ENCODE assay signal across 25 cellular contexts in genomic region chr17:10624966-10625365, GRCh38. TPM values are rescaled to one million over a fixed set of nuclear protein-coding genes. Genes with fewer than 3 reads are reported as not detected.
A peak's percentile ranks its signal among the peaks of the same experiment; 100 is the strongest.
DNase-seq lines count a peak whose midpoint lies in the region; ATAC-seq and TF ChIP-seq lines count a peak whose summit lies in the region.
"Had no signal": no experiment of that assay in that cellular context is flagged by ENCODE, and none has a peak within 500 bp of the region (broad histone marks: within the 10 kb centered on the region; RNA-seq: fewer than 3 reads in every experiment).

No MANE protein-coding gene starts in this region.

- ATAC-seq in HG03520 (IDR thresholded peaks at IDR 0.05; ENCODE audit: unreplicated experiment) (no peak), HG02571 (IDR thresholded peaks at IDR 0.05; ENCODE audit: unreplicated experiment) (no peak)
- ATAC-seq: A549, GM23338, T-cell had no signal

- H3K27ac ChIP-seq in WERI-Rb-1 (no peak overlapping the region), prostate gland (peak overlapping the region; percentile 14 to 44), spleen (no peak overlapping the region)
- H3K27ac ChIP-seq: A549; BLaER1 treated with 17β-estradiol and CSF1 and Interleukin-3, amounts not matched to agents 10 nM and 100 nM; PC-9 had no signal

- DNase-seq in NCI-H524 treated with DMSO at 0.1 percent for 48 hours (lab: John Stamatoyannopoulos, UW) (peak; percentile 84), WERI-Rb-1 (peak; percentile 46), prostate gland (ENCODE audit: low spot score) (no peak), spleen (peak; percentile 36), foreskin fibroblast (no peak)
- DNase-seq: AML-193; CD4-positive, alpha-beta T cell; COR-L47; DND-41; H9; IMR-90; KG1; MG63; NCI-H1105 treated with DMSO at 0.1 percent for 48 hours; NCI-H146; NCI-H1930; NCI-H2227 treated with DMSO at 0.1 percent for 48 hours; PC-9; Right ventricle myocardium superior; T-cell had no signal

- no peaks in the 10 kb centered on the region for H3K9me3 ChIP-seq in WERI-Rb-1 (ENCODE audit: severe bottlenecking)
- no peaks in the 10 kb centered on the region for H3K9me3 ChIP-seq in prostate gland
- H3K9me3 ChIP-seq in spleen: no peaks in the 10 kb centered on the region
- H3K9me3 ChIP-seq: A549, MG63 had no signal

- H3K27me3 ChIP-seq in WERI-Rb-1 (ENCODE audit: insufficient read depth, low read depth, severe bottlenecking): no peaks in the 10 kb centered on the region
- no peaks in the 10 kb centered on the region for H3K27me3 ChIP-seq in prostate gland (replicated peaks; ENCODE audit: insufficient read depth)
- no peaks in the 10 kb centered on the region for H3K27me3 ChIP-seq in spleen (replicated peaks in 1 of 7)
- H3K27me3 ChIP-seq: BLaER1 treated with 17β-estradiol and CSF1 and Interleukin-3, amounts not matched to agents 10 nM and 100 nM; MG63 had no signal

- no peaks in the 10 kb centered on the region for H3K36me3 ChIP-seq in WERI-Rb-1
- H3K36me3 ChIP-seq in prostate gland: no peaks in the 10 kb centered on the region
- H3K36me3 ChIP-seq in spleen: peaks cover 0 to 16% (median 4%) of the 10 kb centered on the region in 6 donors
- H3K36me3 ChIP-seq: MG63 had no signal

- H3K4me1 ChIP-seq in prostate gland (replicated peaks): no peaks in the 10 kb centered on the region
- H3K4me1 ChIP-seq in spleen: no peaks in the 10 kb centered on the region

- no peak overlapping the region for H3K4me3 ChIP-seq in WERI-Rb-1 (ENCODE audit: low read depth, low read length)
- H3K4me3 ChIP-seq in prostate gland: no peak overlapping the region
- no peak overlapping the region for H3K4me3 ChIP-seq in spleen
- no peak overlapping the region for H3K4me3 ChIP-seq in foreskin fibroblast (ENCODE audit: low read depth in 1 of 2, low read length in 2 of 2)
- H3K4me3 ChIP-seq: A549; BLaER1 treated with 17β-estradiol and CSF1 and Interleukin-3, amounts not matched to agents 10 nM and 100 nM; GM23338; MG63; PC-9 had no signal

- TF ChIP-seq POLR2A in prostate gland (IDR thresholded peaks at IDR 0.05) (no peak), spleen (IDR thresholded peaks at IDR 0.05) (no peak)

- no peak for TF ChIP-seq CTCF in WERI-Rb-1 (IDR thresholded peaks at IDR 0.05; ENCODE audit: low read depth, low read length)
- no peak for TF ChIP-seq CTCF in prostate gland (IDR thresholded peaks at IDR 0.05)
- TF ChIP-seq CTCF in spleen (IDR thresholded peaks at IDR 0.05 in 8 of 11, conservative IDR thresholded peaks at IDR 0.05 in 3 of 11): no peak
- no peak for TF ChIP-seq CTCF in foreskin fibroblast (IDR thresholded peaks at IDR 0.05; ENCODE audit: low read depth, low read length)

- intact Hi-C loops in prostate gland (cut with DNase I): no loop called here
- intact Hi-C loops in spleen (cut with DNase I; ENCODE audit: low total_unique reads): no loop called here

- 89% methylated on average over 10 of the region's 10 CpGs for WGBS in prostate gland
- WGBS in spleen, 5 donors: 82 to 94% (median 92%) methylated on average over 9 to 10 of the region's 10 CpGs

RNA-seq across cellular contexts. Expression of gene MYH3, which starts 32.1 kb away (rescaled TPM):
- total RNA-seq in prostate gland: 10 to 100 TPM in 1 of 2 donors, 1 to 10 TPM in 1; 5.9 to 14.8 TPM
- total RNA-seq in spleen: 1 to 10 TPM; 2.2 to 6.0 (median 3.1) TPM
- polyA plus RNA-seq in spleen: 1 to 10 TPM; 4.9 to 9.0 (median 8.0) TPM

Comparison
In these comparisons a context has a peak if more than half of its experiments do, and no peak if none do; other contexts are left out.
1. DNase-seq: peak in NCI-H524 treated with DMSO at 0.1 percent for 48 hours (single experiment), WERI-Rb-1 (single experiment) and spleen (single experiment); none in prostate gland (single experiment) and foreskin fibroblast (0 of 2).
2. H3K27ac ChIP-seq: peak in prostate gland (2 of 2); none in WERI-Rb-1 (single experiment) and spleen (0 of 8).